ENCODE assay signal across 9 cellular contexts in the genomic region with DNA sequence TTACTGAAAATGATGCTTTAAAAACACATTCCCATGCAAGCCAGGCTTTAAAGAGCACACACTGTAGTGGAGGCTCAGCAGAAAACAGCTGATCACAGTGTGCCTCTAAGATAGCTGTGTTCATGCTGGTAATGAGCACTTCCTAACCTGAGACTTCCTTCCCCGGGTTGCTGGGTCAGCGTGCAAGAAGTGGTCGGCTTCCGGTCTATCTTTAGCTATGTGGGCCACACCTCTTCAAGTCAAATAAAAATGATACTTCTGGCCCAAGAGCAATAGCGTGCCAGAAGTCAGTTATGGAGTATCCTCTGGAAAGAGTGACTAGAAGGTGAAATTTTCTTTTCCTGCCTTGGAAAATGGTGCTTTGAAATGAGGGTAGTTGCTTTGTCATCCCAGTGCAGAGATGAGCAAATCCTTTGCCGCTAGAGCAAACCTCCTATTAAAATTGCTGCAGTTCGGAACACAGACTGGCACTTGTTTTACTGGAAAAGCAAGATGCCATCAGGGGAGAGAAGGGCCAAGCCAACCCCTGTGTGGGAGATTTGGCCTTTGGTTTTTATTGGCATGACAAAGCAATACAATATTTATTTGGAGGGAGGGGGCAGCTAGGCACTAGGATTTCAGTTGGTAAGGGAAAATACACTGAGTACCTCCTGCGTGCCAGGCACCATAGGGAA.
DNase-seq lines count a peak whose midpoint lies in the region; FAIRE-seq and TF ChIP-seq lines count a peak whose summit lies in the region.
"Had no signal": no experiment of that assay in that cellular context is flagged by ENCODE, and none has a peak within 500 bp of the region (broad histone marks: within the 10 kb centered on the region; RNA-seq: fewer than 3 reads in every experiment).

No MANE protein-coding gene starts in this region.

- peaks cover 0 to 19% (median 3%) of the 10 kb centered on the region in 3 donors for H3K36me3 ChIP-seq in skeletal muscle tissue (ENCODE audit: control insufficient read depth in 3 of 3, insufficient read depth in 3 of 3, low read length in 3 of 3)

- H3K9me3 Mint-ChIP-seq in T-helper 1 cell treated with Interleukin-12 subunit alpha and Interleukin-12 subunit beta and Interleukin-4 antibody, amounts not matched to agents 30 μg/mL and 1 μg/mL, for 36 hours, result no peaks in the 10 kb centered on the region
- H3K9me3 Mint-ChIP-seq in glutamatergic neuron (ENCODE audit: unreplicated experiment), result peaks cover 6% of the 10 kb centered on the region

- peaks cover 27% of the 10 kb centered on the region for H3K36me3 Mint-ChIP-seq in T-helper 1 cell treated with Interleukin-12 subunit alpha and Interleukin-12 subunit beta and Interleukin-4 antibody, amounts not matched to agents 30 μg/mL and 1 μg/mL, for 36 hours (ENCODE audit: low read depth)
- peaks cover 7% of the 10 kb centered on the region for H3K36me3 Mint-ChIP-seq in glutamatergic neuron (ENCODE audit: unreplicated experiment)

- peaks cover 36% of the 10 kb centered on the region for H3K4me1 Mint-ChIP-seq in T-helper 1 cell treated with Interleukin-12 subunit alpha and Interleukin-12 subunit beta and Interleukin-4 antibody, amounts not matched to agents 30 μg/mL and 1 μg/mL, for 36 hours (ENCODE audit: low read depth)
- H3K4me1 Mint-ChIP-seq in glutamatergic neuron (ENCODE audit: low read depth, unreplicated experiment), result peaks cover 39% of the 10 kb centered on the region

- no peaks in the 10 kb centered on the region for H3K27me3 Mint-ChIP-seq in T-helper 1 cell treated with Interleukin-12 subunit alpha and Interleukin-12 subunit beta and Interleukin-4 antibody, amounts not matched to agents 30 μg/mL and 1 μg/mL, for 36 hours (ENCODE audit: low read depth)
- H3K27me3 Mint-ChIP-seq in glutamatergic neuron (ENCODE audit: unreplicated experiment), result peaks cover 11% of the 10 kb centered on the region

- H3K4me3 Mint-ChIP-seq in T-helper 1 cell treated with Interleukin-12 subunit alpha and Interleukin-12 subunit beta and Interleukin-4 antibody, amounts not matched to agents 30 μg/mL and 1 μg/mL, for 36 hours, result peak overlapping the region; percentile 38
- H3K4me3 Mint-ChIP-seq in glutamatergic neuron (ENCODE audit: unreplicated experiment), result peak overlapping the region; percentile 53

- peaks cover 46 to 58% (median 53%) of the 10 kb centered on the region in 3 donors for H3K4me1 ChIP-seq in skeletal muscle tissue (ENCODE audit: control insufficient read depth in 3 of 3, insufficient read depth in 3 of 3, low read length in 3 of 3)

- peak overlapping the region in 2 of 3 donors; percentile 25 to 29 for H3K4me3 ChIP-seq in skeletal muscle tissue (ENCODE audit: low read length in 3 of 3)

- peak; percentile 78 for FAIRE-seq in GM18507 (lab: Jason Lieb, UNC)

- H3K27ac ChIP-seq in skeletal muscle tissue (ENCODE audit: low read depth, low read length), result peak overlapping the region; percentile 70
- H3K27ac ChIP-seq: HL-60 had no signal

- H3K9me3 ChIP-seq in skeletal muscle tissue (ENCODE audit: control insufficient read depth in 3 of 3, low read length in 3 of 3), result no peaks in the 10 kb centered on the region

- H3K9ac ChIP-seq in skeletal muscle tissue (ENCODE audit: low read depth in 1 of 3, low read length in 3 of 3), result peak overlapping the region; percentile 32 to 47 (median 46)

- no peaks in the 10 kb centered on the region for H3K27me3 ChIP-seq in skeletal muscle tissue (ENCODE audit: control insufficient read depth in 3 of 3, insufficient read depth in 3 of 3, low read length in 3 of 3)

- no peak for TF ChIP-seq CTCF in glutamatergic neuron (IDR thresholded peaks at IDR 0.05; ENCODE audit: partially characterized antibody, unreplicated experiment)

- DNase-seq in GM18507 (ENCODE audit: extremely low spot score, insufficient read length, low read depth) (peak; percentile 23), glutamatergic neuron (no peak), NCI-H146 (lab: John Stamatoyannopoulos, UW) (no peak), kidney glomerular epithelial cell (lab: John Stamatoyannopoulos, UW) (no peak), hippocampal formation (lab: John Stamatoyannopoulos, UW) (no peak), NCI-H69 (lab: John Stamatoyannopoulos, UW) (no peak)

- peak overlapping the region; percentile 58 for H3K27ac Mint-ChIP-seq in T-helper 1 cell treated with Interleukin-12 subunit alpha and Interleukin-12 subunit beta and Interleukin-4 antibody, amounts not matched to agents 30 μg/mL and 1 μg/mL, for 36 hours
- no peak overlapping the region for H3K27ac Mint-ChIP-seq in glutamatergic neuron (ENCODE audit: unreplicated experiment)
